12 cellular contexts compared by ENCODE assay signal in genomic region chr9:5631021-5631420, GRCh38. TPM values are rescaled to one million over a fixed set of nuclear protein-coding genes. Genes with fewer than 3 reads are reported as not detected.
DNase-seq lines count a peak whose midpoint lies in the region; ATAC-seq and TF ChIP-seq lines count a peak whose summit lies in the region.
"Had no signal": no experiment of that assay in that cellular context is flagged by ENCODE, and none has a peak within 500 bp of the region (broad histone marks: within the 10 kb centered on the region; RNA-seq: fewer than 3 reads in every experiment).

No MANE protein-coding gene starts in this region.

- H3K27ac ChIP-seq in OCI-LY3 (ENCODE audit: low read length) = no peak overlapping the region

- H3K79me2 ChIP-seq in OCI-LY3 (ENCODE audit: low read length) = peaks cover 87% of the 10 kb centered on the region

- H3K4me3 ChIP-seq in OCI-LY3 (ENCODE audit: low read length) (peak overlapping the region; percentile 90), epithelial cell of esophagus (ENCODE audit: low read length) (peak overlapping the region; percentile 64)

- no peaks in the 10 kb centered on the region; the same call in 1 of the 2 replicates for H3K9me3 ChIP-seq in OCI-LY3 (ENCODE audit: insufficient read depth, low read length)

- H3K4me1 ChIP-seq in OCI-LY3 (ENCODE audit: low read length) = peaks cover 44% of the 10 kb centered on the region

- H3K9ac ChIP-seq in OCI-LY3 (ENCODE audit: low read length) = peak overlapping the region; percentile 98; the same call in 1 of the 2 replicates

- ATAC-seq in GM18868 (IDR thresholded peaks at IDR 0.05; ENCODE audit: unreplicated experiment) (no peak), GM21786 (IDR thresholded peaks at IDR 0.05; ENCODE audit: unreplicated experiment) (no peak), HG03442 (IDR thresholded peaks at IDR 0.05; ENCODE audit: unreplicated experiment) (no peak)

- DNase-seq in ELR (ENCODE audit: low read depth) (peak; percentile 17), epithelial cell of esophagus (ENCODE audit: low read depth) (no peak), renal cortical epithelial cell (ENCODE audit: low read depth) (peak; percentile 30)
- DNase-seq in activated effector memory CD4-positive, alpha-beta T cell treated with anti-CD3 and anti-CD28 coated beads, Interleukin-2, amount 50 U/mL, for 16 hours = no peak
- DNase-seq: activated CD4-positive, alpha-beta T cell treated with anti-CD3 and anti-CD28 coated beads, Interleukin-2, amount 10 ng/mL, durations not matched to agents 24 days and 14 days; NCI-H1417; retina; RPMI8226 had no signal

- peaks cover 58% of the 10 kb centered on the region for H4K20me1 ChIP-seq in OCI-LY3 (ENCODE audit: insufficient read depth, low read length)

- H3K36me3 ChIP-seq in OCI-LY3 (replicated peaks; ENCODE audit: low read depth, low read length) = peaks cover 16% of the 10 kb centered on the region

- H3K27me3 ChIP-seq in OCI-LY3 (ENCODE audit: low read depth, low read length) = no peaks in the 10 kb centered on the region

- TF ChIP-seq CTCF in OCI-LY3 (IDR thresholded peaks at IDR 0.05; ENCODE audit: low read depth, low read length) = no peak
- TF ChIP-seq CTCF in epithelial cell of esophagus (IDR thresholded peaks at IDR 0.05; ENCODE audit: insufficient read depth, low read depth, low read length, missing control alignments) = no peak

- H3K4me2 ChIP-seq in OCI-LY3 (ENCODE audit: low read length) = peak overlapping the region; percentile 93

- no peak overlapping the region for H2AFZ ChIP-seq in OCI-LY3 (ENCODE audit: low read depth, low read length)

RNA-seq across cellular contexts. Expression of gene RIC1, which starts 2.1 kb away (rescaled TPM):
- total RNA-seq in renal cortical epithelial cell = 20.5 and 46.2 TPM in 2 replicates

Comparison
In these comparisons a context has a peak if more than half of its experiments do, and no peak if none do; other contexts are left out.
1. DNase-seq: peak in ELR (single experiment) and renal cortical epithelial cell (single experiment); none in epithelial cell of esophagus (single experiment) and activated effector memory CD4-positive, alpha-beta T cell treated with anti-CD3 and anti-CD28 coated beads, Interleukin-2, amount 50 U/mL, for 16 hours (single experiment).